Comparison of ENCODE assay signal across 16 cellular contexts in genomic region chr10:13634207-13634606, GRCh38. TPM values are rescaled to one million over a fixed set of nuclear protein-coding genes. Genes with fewer than 3 reads are reported as not detected.
DNase-seq lines count a peak whose midpoint lies in the region; ATAC-seq and TF ChIP-seq lines count a peak whose summit lies in the region.
"Had no signal": no experiment of that assay in that cellular context is flagged by ENCODE, and none has a peak within 500 bp of the region (broad histone marks: within the 10 kb centered on the region; RNA-seq: fewer than 3 reads in every experiment).

No MANE protein-coding gene starts in this region.

- H3K4me1 ChIP-seq in mesodermal cell (ENCODE audit: control insufficient read depth, insufficient read depth, low read length, poor library complexity, severe bottlenecking): no peaks in the 10 kb centered on the region

- peak overlapping the region; percentile 51 for H3K27ac ChIP-seq in mesodermal cell (ENCODE audit: low read depth, low read length, severe bottlenecking)

- H3K4me1 Mint-ChIP-seq in endothelial cell (ENCODE audit: unreplicated experiment): peaks cover 11% of the 10 kb centered on the region
- H3K4me1 Mint-ChIP-seq: central memory CD8-positive, alpha-beta T cell had no signal

- H3K9me3 Mint-ChIP-seq in endothelial cell (ENCODE audit: unreplicated experiment): no peaks in the 10 kb centered on the region
- H3K9me3 Mint-ChIP-seq: activated T-helper 2 cell treated with anti-CD3 and anti-CD28 coated beads, Interferon-gamma antibody, Interleukin-2, Interleukin-4, amounts not matched to agents 10 μg/mL and 5 μg/mL and 100 μg/mL, durations not matched to agents 14 hours and 24 hours and 36 hours; CD4-positive, alpha-beta T cell; central memory CD8-positive, alpha-beta T cell had no signal

- no peaks in the 10 kb centered on the region for H3K27me3 Mint-ChIP-seq in endothelial cell (ENCODE audit: unreplicated experiment)
- H3K27me3 Mint-ChIP-seq: CD4-positive, alpha-beta T cell; central memory CD8-positive, alpha-beta T cell had no signal

- no peak for TF ChIP-seq CTCF in endothelial cell (IDR thresholded peaks at IDR 0.05; ENCODE audit: unreplicated experiment)

- intact Hi-C loops in left colon (cut with DNase I, micrococcal nuclease): no loop called here

- peaks cover 26% of the 10 kb centered on the region for H3K36me3 ChIP-seq in mesodermal cell (ENCODE audit: control insufficient read depth, insufficient read depth, low read length)

- no peak overlapping the region for H3K4me3 Mint-ChIP-seq in endothelial cell (ENCODE audit: unreplicated experiment)
- H3K4me3 Mint-ChIP-seq: CD4-positive, alpha-beta T cell; central memory CD8-positive, alpha-beta T cell had no signal

- peak overlapping the region; percentile 72 for H3K27ac Mint-ChIP-seq in endothelial cell (ENCODE audit: unreplicated experiment)
- H3K27ac Mint-ChIP-seq: activated T-helper 2 cell treated with anti-CD3 and anti-CD28 coated beads, Interferon-gamma antibody, Interleukin-2, Interleukin-4, amounts not matched to agents 10 μg/mL and 5 μg/mL and 100 μg/mL, durations not matched to agents 14 hours and 24 hours and 36 hours; CD4-positive, alpha-beta T cell had no signal

- 96 to 98% methylated on average over 6 of the region's 6 CpGs for WGBS in mesodermal cell (ENCODE audit: insufficient coverage in 2 of 2), 2 experiments

- H3K9me3 ChIP-seq in mesodermal cell (ENCODE audit: control insufficient read depth, low read length): no peaks in the 10 kb centered on the region
- H3K9me3 ChIP-seq: SK-N-SH had no signal

- H3K4me3 ChIP-seq in mesodermal cell (ENCODE audit: extremely low read depth, insufficient read depth, low read length, poor library complexity, severe bottlenecking): no peak overlapping the region

- peaks cover 6% of the 10 kb centered on the region for H3K36me3 Mint-ChIP-seq in endothelial cell (ENCODE audit: low read depth, unreplicated experiment)

- peak; percentile 91 for DNase-seq in MV-4-11 (lab: John Stamatoyannopoulos, UW)
- DNase-seq in endothelial cell (ENCODE audit: low spot score): no peak
- peak; percentile 71 for DNase-seq in stromal cell of bone marrow (ENCODE audit: low read depth)
- no peak for DNase-seq in left colon
- DNase-seq in NCI-H2029 treated with DMSO at 0.1 percent for 48 hours (lab: John Stamatoyannopoulos, UW): no peak
- DNase-seq: activated CD4-positive, alpha-beta T cell treated with anti-CD3 and anti-CD28 coated beads for 48 hours; CD4-positive, alpha-beta T cell; NCI-H1105; NCI-H748 treated with DMSO at 0.1 percent for 48 hours; stimulated activated CD4-positive, alpha-beta T cell treated with anti-CD3 and anti-CD28 coated beads, Interleukin-12 subunit alpha, Interleukin-12 subunit beta, amount 100 ng/mL, for 4 hours had no signal

- ATAC-seq in left colon (no peak), GM18867 (IDR thresholded peaks at IDR 0.05; ENCODE audit: unreplicated experiment) (no peak), HG03565 (IDR thresholded peaks at IDR 0.05; ENCODE audit: unreplicated experiment) (no peak)

RNA-seq across cellular contexts. Expression of gene PRPF18, which starts 47.4 kb away (rescaled TPM):
- total RNA-seq in endothelial cell (ENCODE audit: unreplicated experiment) (19.7 TPM), left colon (10 to 100 TPM; 19.8 to 22.4 TPM)
- 18.0 TPM for polyA plus RNA-seq in mesodermal cell (2013, experiment 1 of 2)
- 17.1 TPM for polyA plus RNA-seq in mesodermal cell (2013, experiment 2 of 2)

Comparison
In these comparisons a context has a peak if more than half of its experiments do, and no peak if none do; other contexts are left out.
1. DNase-seq: peak in MV-4-11 (single experiment) and stromal cell of bone marrow (single experiment); none in endothelial cell (single experiment), left colon (0 of 2) and NCI-H2029 treated with DMSO at 0.1 percent for 48 hours (single experiment).